Comparison of ENCODE assay signal across 19 cellular contexts in genomic region chr19:31639306-31639705, GRCh38.
DNase-seq lines count a peak whose midpoint lies in the region; ATAC-seq lines count a peak whose summit lies in the region.
"Had no signal": no experiment of that assay in that cellular context is flagged by ENCODE, and none has a peak within 500 bp of the region (broad histone marks: within the 10 kb centered on the region; RNA-seq: fewer than 3 reads in every experiment).

No MANE protein-coding gene starts in this region.

- ATAC-seq in GM19023 (IDR thresholded peaks at IDR 0.05; ENCODE audit: unreplicated experiment) (no peak), GM21360 (IDR thresholded peaks at IDR 0.05; ENCODE audit: unreplicated experiment) (no peak)
- ATAC-seq: PC-3, Right ventricle myocardium inferior had no signal

- DNase-seq in Daoy (ENCODE audit: low read depth) (peak; percentile 71), MV-4-11 (lab: John Stamatoyannopoulos, UW) (peak; percentile 6), astrocyte of the hippocampus (ENCODE audit: low read depth, low spot score) (peak; percentile 7), myocyte (ENCODE audit: low read depth) (peak; percentile 46), SKM-1 treated with dmso at 0.1 percent for 144 hours (lab: John Stamatoyannopoulos, UW; ENCODE audit: unreplicated experiment) (no peak)
- DNase-seq: AML-193, COR-L47, DMS153, H7, Karpas-422, NCI-H1417 treated with DMSO at 0.1 percent for 48 hours, NCI-H1930, NCI-H2171, NCI-H446 treated with DMSO at 0.1 percent for 48 hours, NCI-H748 treated with DMSO at 0.1 percent for 48 hours, PC-3 had no signal
